In the genomic region with DNA sequence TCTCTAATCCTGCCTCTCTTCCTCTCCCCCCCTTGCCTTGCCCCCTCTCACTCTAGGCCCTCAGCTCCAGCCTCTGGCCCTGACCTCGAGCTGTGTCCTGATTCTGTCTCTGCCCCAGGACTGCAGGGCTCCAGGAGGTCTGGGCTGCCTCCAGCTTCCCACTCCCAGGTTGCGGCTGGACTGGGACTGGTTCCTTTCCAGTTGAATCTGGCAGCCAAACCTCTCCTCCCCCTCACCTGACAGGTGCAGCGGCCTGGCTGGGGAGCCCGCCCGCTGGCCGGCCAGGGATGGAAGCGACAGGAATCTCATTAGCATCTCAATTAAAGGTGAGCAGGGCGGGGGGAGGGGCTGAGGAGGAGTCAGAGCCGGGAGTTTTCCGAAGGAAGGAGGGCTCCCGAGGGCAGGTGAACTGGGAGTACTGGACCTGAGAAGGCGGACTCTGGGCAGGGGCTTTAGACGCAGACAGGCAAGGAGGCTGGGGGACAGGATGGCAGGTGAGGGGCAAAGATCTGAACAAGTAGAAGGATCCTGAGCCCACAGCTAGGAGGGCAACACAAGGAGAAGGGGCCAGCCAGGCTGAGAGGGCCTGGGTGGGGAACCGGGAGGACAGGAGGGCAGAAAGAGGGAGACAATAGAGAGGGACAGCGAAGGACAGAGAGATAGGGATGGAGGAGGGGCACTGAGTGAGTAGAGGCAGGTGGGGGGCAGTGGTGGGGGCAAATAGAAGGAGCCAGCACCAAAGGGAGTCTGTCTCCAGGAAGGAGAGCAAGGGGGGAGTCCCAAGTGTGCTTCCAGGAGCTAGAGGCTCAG, we compare ENCODE assay signal across 7 cellular contexts.
A peak's percentile ranks its signal among the peaks of the same experiment; 100 is the strongest.
DNase-seq lines count a peak whose midpoint lies in the region; ATAC-seq and TF ChIP-seq lines count a peak whose summit lies in the region.

SCNN1A (minus strand) TSS at position 295 of the 810 bp plus-strand sequence. CDS start 780 bp downstream, outside the sequence.

- TF ChIP-seq CTCF in LNCaP clone FGC (IDR thresholded peaks at IDR 0.05; ENCODE audit: control insufficient read depth, extremely low read depth, insufficient read depth) (no peak), GM10248 (IDR thresholded peaks at IDR 0.05; ENCODE audit: control extremely low read depth, extremely low read depth, low read depth, missing control alignments) (no peak)

- POLR2A ChIA-PET in GM10248 (lab: Yijun Ruan, JAX), result no interaction called here

- no peaks in the 10 kb centered on the region for H3K9me3 Mint-ChIP-seq in stimulated activated naive B cell treated with anti-CD40 and anti-IgM and Interleukin-4, amounts not matched to agents 10 μg/mL and 1 μg/mL and 100 μg/mL, for 72 hours

- peak; percentile 86 for DNase-seq in LNCaP clone FGC (ENCODE audit: low read depth)
- DNase-seq in SW480 (ENCODE audit: low spot score), result peak; percentile 84
- DNase-seq in iPS-NIHi11 (ENCODE audit: low spot score), result peak; percentile 82
- no peak for DNase-seq in stimulated activated naive B cell treated with anti-CD40 and anti-IgM and Interleukin-4, amounts not matched to agents 10 μg/mL and 1 μg/mL and 100 μg/mL, for 72 hours
- DNase-seq in NCI-H1092 (lab: John Stamatoyannopoulos, UW), result no peak
- DNase-seq in GM10248 (ENCODE audit: extremely low spot score), result no peak

- CTCF ChIA-PET in GM10248 (lab: Yijun Ruan, JAX), result interaction anchor here (2.3 kb wide), 1 partner anchor 90 kb away, joined by 5 read pairs; no protein-coding TSS in a partner anchor

- no peak for ATAC-seq in stimulated activated naive B cell treated with anti-CD40 and anti-IgM and Interleukin-4, amounts not matched to agents 10 μg/mL and 1 μg/mL and 100 μg/mL, for 72 hours (replicated peaks)
- no peak for ATAC-seq in GM21390 (IDR thresholded peaks at IDR 0.05; ENCODE audit: unreplicated experiment)

- H3K36me3 Mint-ChIP-seq in stimulated activated naive B cell treated with anti-CD40 and anti-IgM and Interleukin-4, amounts not matched to agents 10 μg/mL and 1 μg/mL and 100 μg/mL, for 72 hours, result no peaks in the 10 kb centered on the region

- H3K4me3 ChIP-seq in LNCaP clone FGC (ENCODE audit: low read depth, low read length), result peak within 1 kb of the TSS; percentile 58

- H3K4me3 Mint-ChIP-seq in stimulated activated naive B cell treated with anti-CD40 and anti-IgM and Interleukin-4, amounts not matched to agents 10 μg/mL and 1 μg/mL and 100 μg/mL, for 72 hours, result no peak within 1 kb of the TSS

- peaks cover 67 to 81% of the 10 kb centered on the region in 2 donors for H3K27me3 Mint-ChIP-seq in stimulated activated naive B cell treated with anti-CD40 and anti-IgM and Interleukin-4, amounts not matched to agents 10 μg/mL and 1 μg/mL and 100 μg/mL, for 72 hours

- peaks cover 0 to 4% of the 10 kb centered on the region in 2 donors for H3K4me1 Mint-ChIP-seq in stimulated activated naive B cell treated with anti-CD40 and anti-IgM and Interleukin-4, amounts not matched to agents 10 μg/mL and 1 μg/mL and 100 μg/mL, for 72 hours

- peak within 1 kb of the TSS; percentile 20 for H3K27ac Mint-ChIP-seq in stimulated activated naive B cell treated with anti-CD40 and anti-IgM and Interleukin-4, amounts not matched to agents 10 μg/mL and 1 μg/mL and 100 μg/mL, for 72 hours

Comparison
In these comparisons a context has a peak if more than half of its experiments do, and no peak if none do; other contexts are left out.
1. DNase-seq: peak in LNCaP clone FGC (single experiment), SW480 (single experiment) and iPS-NIHi11 (single experiment); none in stimulated activated naive B cell treated with anti-CD40 and anti-IgM and Interleukin-4, amounts not matched to agents 10 μg/mL and 1 μg/mL and 100 μg/mL, for 72 hours (single experiment), NCI-H1092 (single experiment) and GM10248 (single experiment).